21 cellular contexts compared by ENCODE assay signal in the genomic region with DNA sequence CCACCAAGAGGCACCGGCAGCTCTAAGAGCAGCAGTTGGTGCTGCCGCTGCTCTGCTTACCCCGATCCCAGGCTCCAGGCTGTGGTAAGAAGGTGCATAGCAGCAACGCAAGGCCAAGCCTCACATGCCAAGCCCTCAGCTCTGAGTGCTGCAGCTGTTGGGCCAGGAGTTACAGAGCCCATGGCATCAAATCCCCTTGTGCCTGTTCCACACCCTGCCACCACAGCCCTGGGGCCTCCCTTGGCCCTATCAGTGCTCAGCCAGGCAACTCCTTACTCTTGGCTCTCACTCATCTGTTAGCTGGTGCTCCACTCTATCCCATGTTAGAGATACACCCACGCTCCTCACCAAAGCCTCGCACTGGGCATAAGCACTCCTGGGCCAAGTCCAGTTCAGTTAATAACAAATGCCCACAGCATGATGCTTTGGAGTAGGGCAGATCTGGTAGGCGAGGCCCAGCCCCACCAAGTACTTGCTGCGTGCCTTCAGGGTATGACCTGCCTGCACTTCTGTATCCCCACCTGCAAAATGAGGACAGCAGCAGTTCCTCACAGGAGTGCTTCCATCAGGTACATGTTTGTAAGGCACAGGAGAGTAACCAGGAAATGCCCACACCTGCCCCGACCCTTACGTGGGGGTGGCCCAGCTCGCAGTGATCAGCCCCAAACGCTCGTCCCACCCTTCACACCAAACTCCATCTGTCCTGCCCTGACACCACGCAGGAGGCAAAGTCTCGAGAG. TPM values are rescaled to one million over a fixed set of nuclear protein-coding genes. Genes with fewer than 3 reads are reported as not detected.
DNase-seq lines count a peak whose midpoint lies in the region; ATAC-seq and TF ChIP-seq lines count a peak whose summit lies in the region.
"Had no signal": no experiment of that assay in that cellular context is flagged by ENCODE, and none has a peak within 500 bp of the region (broad histone marks: within the 10 kb centered on the region; RNA-seq: fewer than 3 reads in every experiment).

No MANE protein-coding gene starts in this region.

- no peak for ATAC-seq in GM19324 (IDR thresholded peaks at IDR 0.05; ENCODE audit: low FRiP score, unreplicated experiment)
- ATAC-seq: natural killer cell had no signal

- no peak overlapping the region for H3K4me3 ChIP-seq in esophagus muscularis mucosa
- H3K4me3 ChIP-seq: SJCRH30, suprapubic skin had no signal

- TF ChIP-seq EP300 in esophagus muscularis mucosa (IDR thresholded peaks at IDR 0.05): no peak

- DNase-seq in RWPE1 (ENCODE audit: low spot score) (no peak), esophagus muscularis mucosa (ENCODE audit: extremely low spot score) (no peak), nephron progenitor cell (no peak), A172 (ENCODE audit: low spot score) (no peak), activated gamma-delta T cell (lab: John Stamatoyannopoulos, UW) (no peak)
- DNase-seq: activated CD8-positive, alpha-beta memory T cell treated with anti-CD3 and anti-CD28 coated beads, Interleukin-2, amount 50 U/mL, for 48 hours; Calu3; cortex of kidney; MV-4-11; natural killer cell; NCI-H2081 treated with DMSO at 0.1 percent for 48 hours; NCI-H510A treated with DMSO at 0.1 percent for 48 hours; SJCRH30; stimulated activated CD4-positive, alpha-beta T cell treated with anti-CD3 and anti-CD28 coated beads, Interleukin-1b, Interleukin-23, amount 100 ng/mL, for 48 hours; T-helper 9 cell had no signal

- TF ChIP-seq POLR2A in esophagus muscularis mucosa (IDR thresholded peaks at IDR 0.05; ENCODE audit: low read depth): no peak

- H3K9me3 ChIP-seq in esophagus muscularis mucosa: no peaks in the 10 kb centered on the region
- H3K9me3 ChIP-seq: SJCRH30, suprapubic skin had no signal

- POLR2A ChIA-PET in RWPE1 (lab: Yijun Ruan, JAX; ENCODE audit: low non-redundant PET): no interaction called here

- peaks cover 63 to 76% (median 67%) of the 10 kb centered on the region in 4 donors for H3K4me1 ChIP-seq in esophagus muscularis mucosa
- H3K4me1 ChIP-seq: SJCRH30 had no signal

- no peaks in the 10 kb centered on the region for H3K9me3 Mint-ChIP-seq in nephron progenitor cell
- H3K9me3 Mint-ChIP-seq: IgD-negative memory B cell, natural killer cell had no signal

- peaks cover 28% of the 10 kb centered on the region for H3K4me1 Mint-ChIP-seq in nephron progenitor cell

- CTCF ChIA-PET in RWPE1 (lab: Yijun Ruan, JAX): no interaction called here

- H3K36me3 Mint-ChIP-seq in nephron progenitor cell (ENCODE audit: low read depth): peaks cover 46% of the 10 kb centered on the region
- H3K36me3 Mint-ChIP-seq: IgD-negative memory B cell had no signal

- H3K27ac ChIP-seq in RWPE1: peak overlapping the region; percentile 10; the same call in 1 of the 2 replicates
- H3K27ac ChIP-seq in esophagus muscularis mucosa (replicated peaks in 1 of 4): peak overlapping the region; percentile 72 to 84 (median 79)
- peak overlapping the region; percentile 22 for H3K27ac ChIP-seq in temporal lobe (ENCODE audit: low read depth, low read length)
- H3K27ac ChIP-seq: epithelial cell of prostate, SJCRH30, suprapubic skin had no signal

- WGBS in esophagus muscularis mucosa: 63% methylated on average over 11 of the region's 15 CpGs

- no peak overlapping the region for H3K4me3 Mint-ChIP-seq in nephron progenitor cell
- H3K4me3 Mint-ChIP-seq: B cell, IgD-negative memory B cell, natural killer cell had no signal

- no peaks in the 10 kb centered on the region for H3K27me3 Mint-ChIP-seq in nephron progenitor cell (ENCODE audit: low read depth, poor library complexity)
- H3K27me3 Mint-ChIP-seq: B cell, IgD-negative memory B cell had no signal

- peak overlapping the region; percentile 59 for H3K27ac Mint-ChIP-seq in nephron progenitor cell
- H3K27ac Mint-ChIP-seq: B cell, IgD-negative memory B cell, natural killer cell had no signal

- intact Hi-C loops in esophagus muscularis mucosa (cut with DNase I): no loop called here

- H3K36me3 ChIP-seq in esophagus muscularis mucosa: peaks cover 39 to 62% (median 59%) of the 10 kb centered on the region in 4 donors

- no peak for TF ChIP-seq CTCF in RWPE1 (conservative IDR thresholded peaks at IDR 0.05; ENCODE audit: low read depth)
- TF ChIP-seq CTCF in esophagus muscularis mucosa (IDR thresholded peaks at IDR 0.05): no peak
- TF ChIP-seq CTCF in nephron progenitor cell (IDR thresholded peaks at IDR 0.05): no peak

- no peaks in the 10 kb centered on the region for H3K27me3 ChIP-seq in esophagus muscularis mucosa
- H3K27me3 ChIP-seq: SJCRH30, suprapubic skin had no signal

RNA-seq across cellular contexts. Expression of gene AKAP8L, which starts 16.2 kb away (rescaled TPM):
- total RNA-seq in esophagus muscularis mucosa (10 to 100 TPM; 52.8 to 87.8 (median 69.4) TPM), temporal lobe (52.9 TPM)
- total RNA-seq in A172 (2014; rRNA removed; shearing (Covaris generic)): 53.2 and 56.4 TPM in 2 replicates

RNA-seq across cellular contexts. Expression of gene AKAP8, which starts 23.0 kb away (rescaled TPM):
- 10 to 100 TPM; 25.2 to 34.3 (median 29.6) TPM for total RNA-seq in esophagus muscularis mucosa
- total RNA-seq in temporal lobe: 10.8 TPM
- 14.1 and 17.5 TPM in 2 replicates for total RNA-seq in A172 (2014; rRNA removed; shearing (Covaris generic))

RNA-seq across cellular contexts. Expression of gene WIZ, which starts 47.2 kb away (rescaled TPM):
- total RNA-seq in esophagus muscularis mucosa (10 to 100 TPM; 36.1 to 74.3 (median 50.3) TPM), temporal lobe (19.4 TPM)
- 14.9 and 17.3 TPM in 2 replicates for total RNA-seq in A172 (2014; rRNA removed; shearing (Covaris generic))

Comparison
In these comparisons a context has a peak if more than half of its experiments do, and no peak if none do; other contexts are left out.
1. H3K27ac ChIP-seq: peak in every context shown above with its lines; median percentile 79 in esophagus muscularis mucosa; 22 in temporal lobe; 10 in RWPE1.